24 cellular contexts compared by ENCODE assay signal in genomic region chr9:131190191-131190590, GRCh38.
DNase-seq lines count a peak whose midpoint lies in the region; ATAC-seq and TF ChIP-seq lines count a peak whose summit lies in the region.
"Had no signal": no experiment of that assay in that cellular context is flagged by ENCODE, and none has a peak within 500 bp of the region (broad histone marks: within the 10 kb centered on the region; RNA-seq: fewer than 3 reads in every experiment).

No MANE protein-coding gene starts in this region.

- H3K36me3 Mint-ChIP-seq in GM23338 (ENCODE audit: low read depth) (peaks cover 29% of the 10 kb centered on the region; the same call in 2 of the 3 replicates), HFFc6 (ENCODE audit: low read depth) (peaks cover 18% of the 10 kb centered on the region)
- H3K36me3 Mint-ChIP-seq in activated naive CD4-positive, alpha-beta T cell treated with anti-CD3 and anti-CD28 coated beads, Interleukin-2, amount 50 U/mL, for 72 hours: peaks cover 7 to 19% of the 10 kb centered on the region in 2 donors

- no peak overlapping the region for H3K9ac ChIP-seq in SK-N-MC (ENCODE audit: insufficient read length)
- no peak overlapping the region for H3K9ac ChIP-seq in mammary epithelial cell (ENCODE audit: insufficient read depth, low read length)

- BruUV-seq in mammary epithelial cell (replicated peaks; lab: Mats Ljungman, UMichigan): no TSS peak

- H3K36me3 ChIP-seq in GM23338 (ENCODE audit: insufficient read depth) (peaks cover 21% of the 10 kb centered on the region; the same call in 1 of the 2 replicates), SK-N-MC (ENCODE audit: insufficient read depth, low read length) (peaks cover 62% of the 10 kb centered on the region), mammary epithelial cell (ENCODE audit: insufficient read depth, low read length) (peaks cover 15% of the 10 kb centered on the region), esophagus squamous epithelium (peaks cover 0 to 88% (median 8%) of the 10 kb centered on the region in 3 donors)

- no peaks in the 10 kb centered on the region for H3K9me2 ChIP-seq in GM23338 (ENCODE audit: insufficient read depth)

- no peak for TF ChIP-seq POLR2A in esophagus squamous epithelium (IDR thresholded peaks at IDR 0.05)

- H3K4me3 ChIP-seq in GM23338 (no peak overlapping the region), SK-N-MC (no peak overlapping the region), mammary epithelial cell (replicated peaks in 1 of 3; ENCODE audit: insufficient read depth in 1 of 3, low read depth in 2 of 3, low read length in 3 of 3) (peak overlapping the region in 1 of 3 experiments; percentile 8), esophagus squamous epithelium (no peak overlapping the region)
- H3K4me3 ChIP-seq: SJCRH30 had no signal

- in situ Hi-C loops in mammary epithelial cell (cut with MboI; ENCODE audit: low sequenced_read_pairs in 2 of 2): no loop called here

- TF ChIP-seq CTCF in GM23338 (conservative IDR thresholded peaks at IDR 0.05; ENCODE audit: low read depth in 2 of 2): no peak
- no peak for TF ChIP-seq CTCF in mammary epithelial cell (conservative IDR thresholded peaks at IDR 0.05 in 1 of 2, IDR thresholded peaks at IDR 0.05 in 1 of 2; ENCODE audit: extremely low read depth in 1 of 2, insufficient read depth in 1 of 2, low read depth in 1 of 2, low read length in 2 of 2)
- no peak for TF ChIP-seq CTCF in esophagus squamous epithelium (IDR thresholded peaks at IDR 0.05)
- no peak for TF ChIP-seq CTCF in HFFc6 (IDR thresholded peaks at IDR 0.05)

- H3K27me3 ChIP-seq in GM23338 (ENCODE audit: insufficient read depth) (no peaks in the 10 kb centered on the region), mammary epithelial cell (ENCODE audit: insufficient read depth, low read length) (no peaks in the 10 kb centered on the region), esophagus squamous epithelium (no peaks in the 10 kb centered on the region)
- H3K27me3 ChIP-seq: BE2C, SJCRH30 had no signal

- H3K9me3 Mint-ChIP-seq in GM23338 (no peaks in the 10 kb centered on the region), HFFc6 (no peaks in the 10 kb centered on the region)
- H3K9me3 Mint-ChIP-seq in activated naive CD4-positive, alpha-beta T cell treated with anti-CD3 and anti-CD28 coated beads, Interleukin-2, amount 50 U/mL, for 72 hours: no peaks in the 10 kb centered on the region
- H3K9me3 Mint-ChIP-seq: CD14-positive monocyte, IgD-negative memory B cell had no signal

- CTCF ChIA-PET in mammary epithelial cell (lab: Charles Lee; ENCODE audit: low non-redundant PET): no interaction called here

- H3K4me2 ChIP-seq in GM23338 (no peak overlapping the region), mammary epithelial cell (ENCODE audit: insufficient read depth, low read depth, low read length) (peak overlapping the region; percentile 75)

- intact Hi-C loops in mammary epithelial cell (cut with micrococcal nuclease) (no loop called here), esophagus squamous epithelium (cut with DNase I) (no loop called here)

- H3F3A ChIP-seq in GM23338 (replicated peaks; ENCODE audit: low read depth): no peaks in the 10 kb centered on the region; the same call in 1 of the 2 replicates

- H3K79me2 ChIP-seq in GM23338 (replicated peaks; ENCODE audit: insufficient read depth): no peaks in the 10 kb centered on the region
- no peaks in the 10 kb centered on the region for H3K79me2 ChIP-seq in mammary epithelial cell (ENCODE audit: insufficient read depth, low read length)

- H4K20me1 ChIP-seq in GM23338 (replicated peaks; ENCODE audit: insufficient read depth) (0 out of 2 replicates have a peak, but pooled peaks cover 4% of the 10 kb centered on the region), mammary epithelial cell (ENCODE audit: insufficient read depth, low read length) (no peaks in the 10 kb centered on the region)

- ATAC-seq in GM23338 (no peak), GM21367 (IDR thresholded peaks at IDR 0.05; ENCODE audit: unreplicated experiment) (no peak)
- no peak for ATAC-seq in activated naive CD4-positive, alpha-beta T cell treated with anti-CD3 and anti-CD28 coated beads, Interleukin-2, amount 50 U/mL, for 72 hours
- ATAC-seq: Right ventricle myocardium inferior had no signal

- dilution Hi-C loops in mammary epithelial cell (cut with HindIII; ENCODE audit: low sequenced_read_pairs): no loop called here

- H3K27me3 Mint-ChIP-seq in GM23338 (ENCODE audit: insufficient read depth, low read depth, poor library complexity) (peaks cover 2% of the 10 kb centered on the region), HFFc6 (ENCODE audit: insufficient read depth) (no peaks in the 10 kb centered on the region)
- H3K27me3 Mint-ChIP-seq: IgD-negative memory B cell had no signal

- peak overlapping the region; percentile 39 for H3K27ac Mint-ChIP-seq in GM23338
- H3K27ac Mint-ChIP-seq in HFFc6: no peak overlapping the region
- H3K27ac Mint-ChIP-seq in activated naive CD4-positive, alpha-beta T cell treated with anti-CD3 and anti-CD28 coated beads, Interleukin-2, amount 50 U/mL, for 72 hours: no peak overlapping the region
- H3K27ac Mint-ChIP-seq: CD14-positive monocyte, IgD-negative memory B cell had no signal

- no peaks in the 10 kb centered on the region for H3K4me1 Mint-ChIP-seq in GM23338
- H3K4me1 Mint-ChIP-seq in HFFc6 (ENCODE audit: low read depth): no peaks in the 10 kb centered on the region; the same call in 1 of the 2 replicates
- H3K4me1 Mint-ChIP-seq: CD14-positive monocyte had no signal

- H3K27ac ChIP-seq in GM23338 (ENCODE audit: low read depth) (peak overlapping the region; percentile 5; the same call in 1 of the 2 replicates), SK-N-MC (peak overlapping the region; percentile 45; the same call in 1 of the 2 replicates), mammary epithelial cell (ENCODE audit: insufficient read depth, low read depth, low read length) (peak overlapping the region; percentile 83), esophagus squamous epithelium (peak overlapping the region in 3 of 4 donors; percentile 48 to 63 (median 62))
- H3K27ac ChIP-seq: SJCRH30 had no signal

- no peaks in the 10 kb centered on the region for H3K9me3 ChIP-seq in SK-N-MC (ENCODE audit: low read depth, low read length)
- no peaks in the 10 kb centered on the region for H3K9me3 ChIP-seq in mammary epithelial cell (replicated peaks; ENCODE audit: insufficient read depth, low read length)
- H3K9me3 ChIP-seq in esophagus squamous epithelium: no peaks in the 10 kb centered on the region
- H3K9me3 ChIP-seq: BE2C, SJCRH30 had no signal

- H2AFZ ChIP-seq in GM23338 (no peak overlapping the region), mammary epithelial cell (ENCODE audit: low read depth, low read length) (peak overlapping the region; percentile 55)

- H3K4me3 Mint-ChIP-seq in GM23338: no peak overlapping the region
- H3K4me3 Mint-ChIP-seq in HFFc6: no peak overlapping the region
- H3K4me3 Mint-ChIP-seq: CD14-positive monocyte, IgD-negative memory B cell had no signal

- DNase-seq in GM23338 (ENCODE audit: low spot score): no peak
- no peak for DNase-seq in SK-N-MC (ENCODE audit: low read depth, low spot score)
- DNase-seq in mammary epithelial cell: peak; percentile 63
- DNase-seq in esophagus squamous epithelium (lab: John Stamatoyannopoulos, UW): no peak
- DNase-seq in HFFc6: no peak
- no peak for DNase-seq in LoVo (ENCODE audit: low spot score)
- no peak for DNase-seq in activated naive CD4-positive, alpha-beta T cell treated with anti-CD3 and anti-CD28 coated beads, Interleukin-2, amount 50 U/mL, for 72 hours (ENCODE audit: low spot score in 2 of 2)
- DNase-seq: 8988T, ACHN, BE2C, Calu3, DMS79 treated with DMSO at 0.1 percent for 48 hours, NCI-H1105, NCI-H146, NCI-H1930, NCI-H2107, NCI-H446, NCI-H524 treated with DMSO at 0.1 percent for 48 hours, NCI-H774, SJCRH30 had no signal

- H3K4me1 ChIP-seq in GM23338 (ENCODE audit: insufficient read depth): no peaks in the 10 kb centered on the region
- H3K4me1 ChIP-seq in mammary epithelial cell (ENCODE audit: insufficient read depth, low read length): peaks cover 16% of the 10 kb centered on the region
- H3K4me1 ChIP-seq in esophagus squamous epithelium: peaks cover 0 to 18% (median 8%) of the 10 kb centered on the region in 3 donors
- H3K4me1 ChIP-seq: BE2C, SJCRH30 had no signal

- WGBS in mammary epithelial cell (ENCODE audit: low coverage, missing lambda C conversion rate): 4% methylated on average over 3 of the region's 3 CpGs
- WGBS in esophagus squamous epithelium, 2 donors: 42 to 49% methylated on average over 3 of the region's 3 CpGs

TF ChIP-seq in GM23338, 12 proteins besides CTCF, POLR2A, EP300 and RAD21 (continues in another document):
- TF ChIP-seq ETS1 (IDR thresholded peaks at IDR 0.05): no peak
- no peak for TF ChIP-seq EZH2phosphoT487 (IDR thresholded peaks at IDR 0.05; ENCODE audit: unreplicated experiment)
- TF ChIP-seq POLR2AphosphoS5 (IDR thresholded peaks at IDR 0.05; ENCODE audit: low read depth): no peak
- TF ChIP-seq CREB1 (CRISPR knock-in tag; IDR thresholded peaks at IDR 0.05; ENCODE audit: low read depth): no peak
- no peak for TF ChIP-seq STAT1 (IDR thresholded peaks at IDR 0.05; ENCODE audit: unreplicated experiment)

Comparison
In these comparisons a context has a peak if more than half of its experiments do, and no peak if none do; other contexts are left out.
1. H3K27ac ChIP-seq: peak in every context shown above with its lines; median percentile 83 in mammary epithelial cell; 62 in esophagus squamous epithelium; 45 in SK-N-MC; 5 in GM23338.